In genomic region chr3:76970006-76970680, GRCh38 we compare ENCODE assay signal across 29 cellular contexts.
"Had no signal": no experiment of that assay in that cellular context is flagged by ENCODE, and none has a peak within 500 bp of the region (broad histone marks: within the 10 kb centered on the region; RNA-seq: fewer than 3 reads in every experiment).

No MANE protein-coding gene starts in this region.

- H2AFZ ChIP-seq: parathyroid adenoma had no signal

- H3K9ac ChIP-seq: parathyroid adenoma had no signal

- H3K4me1 ChIP-seq: ascending aorta, gastroesophageal sphincter, parathyroid adenoma, psoas muscle, suprapubic skin, tibial nerve had no signal

- H3K27me3 Mint-ChIP-seq: activated CD4-positive, alpha-beta memory T cell treated with anti-CD3 and anti-CD28 coated beads for 36 hours; activated naive CD4-positive, alpha-beta T cell treated with anti-CD3 and anti-CD28 coated beads, Interleukin-2, amount 10 ng/mL, durations not matched to agents 7 days and 5 days; activated naive CD8-positive, alpha-beta T cell treated with anti-CD3 and anti-CD28 coated beads, Interleukin-2, amount 10 ng/mL, durations not matched to agents 7 days and 5 days; central memory CD8-positive, alpha-beta T cell; natural killer cell treated with Interleukin-12 subunit alpha and Interleukin-12 subunit beta and Interleukin-15 and Interleukin-18, amount 100 ng/mL, for 72 hours; stimulated activated naive B cell treated with anti-CD40 and anti-IgM and Interleukin-4, amounts not matched to agents 10 μg/mL and 1 μg/mL and 100 μg/mL, for 72 hours; T-helper 17 cell had no signal

- H3K4me3 Mint-ChIP-seq: activated CD4-positive, alpha-beta memory T cell treated with anti-CD3 and anti-CD28 coated beads for 36 hours; activated naive CD4-positive, alpha-beta T cell treated with anti-CD3 and anti-CD28 coated beads, Interleukin-2, amount 10 ng/mL, durations not matched to agents 7 days and 5 days; activated naive CD8-positive, alpha-beta T cell treated with anti-CD3 and anti-CD28 coated beads, Interleukin-2, amount 10 ng/mL, durations not matched to agents 7 days and 5 days; activated T-helper 1 cell treated with anti-CD3 and anti-CD28 coated beads, Interleukin-12 subunit alpha, Interleukin-12 subunit beta, Interleukin-2, Interleukin-4 antibody, amounts not matched to agents 30 ng/mL and 10 ng/mL and 1 ng/mL, durations not matched to agents 14 hours and 24 hours and 36 hours; central memory CD8-positive, alpha-beta T cell; natural killer cell treated with Interleukin-12 subunit alpha and Interleukin-12 subunit beta and Interleukin-15 and Interleukin-18, amount 100 ng/mL, for 72 hours; stimulated activated naive B cell treated with anti-CD40 and anti-IgM and Interleukin-4, amounts not matched to agents 10 μg/mL and 1 μg/mL and 100 μg/mL, for 72 hours; T-helper 17 cell had no signal

- H3K36me3 Mint-ChIP-seq: activated CD4-positive, alpha-beta memory T cell treated with anti-CD3 and anti-CD28 coated beads for 36 hours; activated naive CD4-positive, alpha-beta T cell treated with anti-CD3 and anti-CD28 coated beads, Interleukin-2, amount 10 ng/mL, durations not matched to agents 7 days and 5 days; activated naive CD8-positive, alpha-beta T cell treated with anti-CD3 and anti-CD28 coated beads, Interleukin-2, amount 10 ng/mL, durations not matched to agents 7 days and 5 days; natural killer cell treated with Interleukin-12 subunit alpha and Interleukin-12 subunit beta and Interleukin-15 and Interleukin-18, amount 100 ng/mL, for 72 hours; stimulated activated naive B cell treated with anti-CD40 and anti-IgM and Interleukin-4, amounts not matched to agents 10 μg/mL and 1 μg/mL and 100 μg/mL, for 72 hours had no signal

- H3K27ac ChIP-seq: ascending aorta, gastroesophageal sphincter, parathyroid adenoma, psoas muscle, suprapubic skin, tibial nerve, WERI-Rb-1 had no signal

- H3K4me3 ChIP-seq: ascending aorta, gastroesophageal sphincter, mucosa of descending colon, psoas muscle, suprapubic skin, tibial nerve had no signal

- H3K9me3 Mint-ChIP-seq: stimulated activated naive B cell treated with anti-CD40 and anti-IgM and Interleukin-4, amounts not matched to agents 10 μg/mL and 1 μg/mL and 100 μg/mL, for 72 hours had no signal

- DNase-seq: activated CD4-positive, alpha-beta memory T cell treated with anti-CD3 and anti-CD28 coated beads for 36 hours; activated CD4-positive, alpha-beta T cell treated with anti-CD3 and anti-CD28 coated beads for 48 hours; activated CD8-positive, alpha-beta memory T cell treated with anti-CD3 and anti-CD28 coated beads, Interleukin-2, amount 50 U/mL, for 4 hours; activated effector memory CD4-positive, alpha-beta T cell treated with anti-CD3 and anti-CD28 coated beads, Interleukin-2, amount 50 U/mL, for 16 hours; activated naive CD4-positive, alpha-beta T cell treated with anti-CD3 and anti-CD28 coated beads, Interleukin-2, amount 10 ng/mL, durations not matched to agents 7 days and 5 days; activated naive CD8-positive, alpha-beta T cell treated with anti-CD3 and anti-CD28 coated beads, Interleukin-2, amount 10 ng/mL, durations not matched to agents 7 days and 5 days; activated T-cell treated with anti-CD3 and anti-CD28 coated beads, Interleukin-2, amount 50 U/mL, for 1 hour; dermis blood vessel endothelial cell; effector memory CD4-positive, alpha-beta T cell; hippocampal formation; kidney; mucosa of descending colon; nucleus accumbens; psoas muscle; stimulated activated CD4-positive, alpha-beta T cell treated with anti-CD3 and anti-CD28 coated beads, Interleukin-15, amount 100 ng/mL, for 24 hours; stimulated activated CD4-positive, alpha-beta T cell treated with anti-CD3 and anti-CD28 coated beads, Interleukin-2, amount 100 ng/mL, for 24 hours; stimulated activated naive B cell treated with anti-CD40 and anti-IgM and Interleukin-4, amounts not matched to agents 10 μg/mL and 1 μg/mL and 100 μg/mL, for 72 hours; T-helper 17 cell; T1000; WERI-Rb-1 had no signal

- H3K4me1 Mint-ChIP-seq: activated naive CD4-positive, alpha-beta T cell treated with anti-CD3 and anti-CD28 coated beads, Interleukin-2, amount 10 ng/mL, durations not matched to agents 7 days and 5 days; activated naive CD8-positive, alpha-beta T cell treated with anti-CD3 and anti-CD28 coated beads, Interleukin-2, amount 10 ng/mL, durations not matched to agents 7 days and 5 days; central memory CD8-positive, alpha-beta T cell; stimulated activated naive B cell treated with anti-CD40 and anti-IgM and Interleukin-4, amounts not matched to agents 10 μg/mL and 1 μg/mL and 100 μg/mL, for 72 hours; T-helper 17 cell had no signal

- H3K27me3 ChIP-seq: ascending aorta, gastroesophageal sphincter, suprapubic skin, tibial nerve had no signal

- H3K27ac Mint-ChIP-seq: activated CD4-positive, alpha-beta memory T cell treated with anti-CD3 and anti-CD28 coated beads for 36 hours; activated naive CD4-positive, alpha-beta T cell treated with anti-CD3 and anti-CD28 coated beads, Interleukin-2, amount 10 ng/mL, durations not matched to agents 7 days and 5 days; activated naive CD8-positive, alpha-beta T cell treated with anti-CD3 and anti-CD28 coated beads, Interleukin-2, amount 10 ng/mL, durations not matched to agents 7 days and 5 days; activated T-helper 1 cell treated with anti-CD3 and anti-CD28 coated beads, Interleukin-12 subunit alpha, Interleukin-12 subunit beta, Interleukin-2, Interleukin-4 antibody, amounts not matched to agents 30 ng/mL and 10 ng/mL and 1 ng/mL, durations not matched to agents 14 hours and 24 hours and 36 hours; natural killer cell treated with Interleukin-12 subunit alpha and Interleukin-12 subunit beta and Interleukin-15 and Interleukin-18, amount 100 ng/mL, for 72 hours; stimulated activated naive B cell treated with anti-CD40 and anti-IgM and Interleukin-4, amounts not matched to agents 10 μg/mL and 1 μg/mL and 100 μg/mL, for 72 hours; T-helper 17 cell had no signal

- ATAC-seq: activated CD4-positive, CD25-positive, alpha-beta regulatory T cell treated with anti-CD3 and anti-CD28 coated beads, Interleukin-2, amount 50 U/mL, for 24 hours; gastroesophageal sphincter; mucosa of descending colon; natural killer cell treated with Interleukin-12 subunit alpha and Interleukin-12 subunit beta and Interleukin-15 and Interleukin-18, amount 100 ng/mL, for 72 hours; psoas muscle; stimulated activated naive B cell treated with anti-CD40 and anti-IgM and Interleukin-4, amounts not matched to agents 10 μg/mL and 1 μg/mL and 100 μg/mL, for 72 hours; T-helper 17 cell had no signal

- H3K79me2 ChIP-seq: parathyroid adenoma had no signal

- H3K36me3 ChIP-seq: ascending aorta, gastroesophageal sphincter, suprapubic skin, tibial nerve, WERI-Rb-1 had no signal

- H3K9me3 ChIP-seq: ascending aorta, gastroesophageal sphincter, mucosa of descending colon, psoas muscle, suprapubic skin, tibial nerve had no signal
